9 cellular contexts compared by ENCODE assay signal in the genomic region with DNA sequence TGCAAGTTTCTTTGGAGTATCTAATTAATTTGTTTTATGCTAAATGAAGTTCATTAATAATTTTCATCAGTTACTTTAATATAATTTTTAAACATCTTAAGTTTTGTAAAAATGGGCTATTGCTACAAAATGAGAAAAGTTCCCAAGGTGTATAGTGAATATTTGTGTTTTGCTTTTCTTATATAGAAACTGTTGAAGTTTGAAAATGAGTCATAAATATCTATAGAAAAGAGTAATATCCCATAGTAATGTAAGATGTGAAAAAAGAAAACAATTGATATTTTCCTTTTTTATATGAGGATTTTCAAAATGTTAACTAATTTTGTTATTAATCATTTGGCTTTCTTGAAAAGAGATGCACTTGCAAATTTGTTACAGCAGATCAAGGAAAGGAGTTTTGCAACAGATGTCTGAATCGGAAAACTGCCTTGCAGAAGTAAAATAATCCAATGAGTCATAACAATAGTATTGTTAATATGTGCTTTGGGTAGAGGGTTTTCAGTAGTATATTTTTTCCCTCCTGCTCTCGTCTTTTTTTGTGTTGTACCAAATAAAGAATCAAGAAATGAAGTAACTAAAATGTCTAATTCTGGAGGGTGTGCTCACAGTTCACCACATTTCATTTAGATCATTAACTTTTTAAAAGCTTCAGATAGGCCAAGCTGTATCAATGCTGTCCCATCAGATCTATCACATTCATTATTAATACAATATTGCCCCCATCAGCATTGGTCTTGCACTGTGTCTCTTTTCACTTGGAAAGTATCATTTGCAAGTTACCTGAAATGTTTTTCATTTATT. TPM values are rescaled to one million over a fixed set of nuclear protein-coding genes. Genes with fewer than 3 reads are reported as not detected.
DNase-seq lines count a peak whose midpoint lies in the region; ATAC-seq and TF ChIP-seq lines count a peak whose summit lies in the region.
"Had no signal": no experiment of that assay in that cellular context is flagged by ENCODE, and none has a peak within 500 bp of the region (broad histone marks: within the 10 kb centered on the region; RNA-seq: fewer than 3 reads in every experiment).

No MANE protein-coding gene starts in this region.

- TF ChIP-seq CTCF in LNCaP clone FGC (IDR thresholded peaks at IDR 0.05; ENCODE audit: control insufficient read depth, extremely low read depth, insufficient read depth) = peak; percentile 34; the same call in 1 of the 2 replicates
- TF ChIP-seq CTCF in right lobe of liver (IDR thresholded peaks at IDR 0.05) = peak; percentile 4 to 22 (median 16)

- H3K9me3 ChIP-seq in right lobe of liver = no peaks in the 10 kb centered on the region

- 49% methylated on average over 2 of the region's 2 CpGs for WGBS in right lobe of liver (ENCODE audit: insufficient coverage, low coverage, low lambda C conversion rate, missing lambda C conversion rate)

- intact Hi-C loops in right lobe of liver (cut with DNase I) = no loop called here

- H3K4me1 ChIP-seq in right lobe of liver = no peaks in the 10 kb centered on the region

- ATAC-seq in GM18868 (IDR thresholded peaks at IDR 0.05; ENCODE audit: unreplicated experiment) (peak; percentile 81), HG02588 (IDR thresholded peaks at IDR 0.05; ENCODE audit: unreplicated experiment) (peak; percentile 71), right lobe of liver (peak; percentile 24 to 59 (median 40))

- H3K4me3 ChIP-seq in LNCaP clone FGC (ENCODE audit: low read depth, low read length) (no peak overlapping the region), right lobe of liver (no peak overlapping the region)

- no peaks in the 10 kb centered on the region for H3K36me3 ChIP-seq in right lobe of liver

- no peaks in the 10 kb centered on the region for H3K27me3 ChIP-seq in right lobe of liver

- TF ChIP-seq POLR2A in right lobe of liver (IDR thresholded peaks at IDR 0.05) = no peak

- DNase-seq in LNCaP clone FGC (ENCODE audit: low read depth) (no peak), right lobe of liver (no peak), NCI-H748 (lab: John Stamatoyannopoulos, UW; ENCODE audit: unreplicated experiment) (no peak), foreskin melanocyte (no peak)
- no peak for DNase-seq in activated naive CD4-positive, alpha-beta T cell treated with anti-CD3 and anti-CD28 coated beads, Interleukin-2, amount 50 U/mL, for 16 hours
- no peak for DNase-seq in activated CD4-positive, CD25-positive, alpha-beta regulatory T cell (lab: John Stamatoyannopoulos, UW)
- DNase-seq: activated CD4-positive, alpha-beta T cell treated with anti-CD3 and anti-CD28 coated beads, Interleukin-2, amount 10 ng/mL, durations not matched to agents 7 days and 5 days had no signal

- no peak overlapping the region for H3K27ac ChIP-seq in right lobe of liver

RNA-seq across cellular contexts. Expression of a gene that starts 15.5 kb away (rescaled TPM):
- 1 to 10 TPM in 3 of 6 experiments, under 1 TPM in 3; 0.37 to 1.5 (median 0.78) TPM for total RNA-seq in right lobe of liver

RNA-seq across cellular contexts. Expression of a gene that starts 30.2 kb away (rescaled TPM):
- total RNA-seq in right lobe of liver = 10 to 100 TPM in 4 of 6 experiments, 1 to 10 TPM in 2; 8.7 to 12.9 (median 11.2) TPM

RNA-seq across cellular contexts. Expression of a gene that starts 55.8 kb away (rescaled TPM):
- 10 to 100 TPM; 31.9 to 50.3 (median 43.3) TPM for total RNA-seq in right lobe of liver
